In the genomic region with DNA sequence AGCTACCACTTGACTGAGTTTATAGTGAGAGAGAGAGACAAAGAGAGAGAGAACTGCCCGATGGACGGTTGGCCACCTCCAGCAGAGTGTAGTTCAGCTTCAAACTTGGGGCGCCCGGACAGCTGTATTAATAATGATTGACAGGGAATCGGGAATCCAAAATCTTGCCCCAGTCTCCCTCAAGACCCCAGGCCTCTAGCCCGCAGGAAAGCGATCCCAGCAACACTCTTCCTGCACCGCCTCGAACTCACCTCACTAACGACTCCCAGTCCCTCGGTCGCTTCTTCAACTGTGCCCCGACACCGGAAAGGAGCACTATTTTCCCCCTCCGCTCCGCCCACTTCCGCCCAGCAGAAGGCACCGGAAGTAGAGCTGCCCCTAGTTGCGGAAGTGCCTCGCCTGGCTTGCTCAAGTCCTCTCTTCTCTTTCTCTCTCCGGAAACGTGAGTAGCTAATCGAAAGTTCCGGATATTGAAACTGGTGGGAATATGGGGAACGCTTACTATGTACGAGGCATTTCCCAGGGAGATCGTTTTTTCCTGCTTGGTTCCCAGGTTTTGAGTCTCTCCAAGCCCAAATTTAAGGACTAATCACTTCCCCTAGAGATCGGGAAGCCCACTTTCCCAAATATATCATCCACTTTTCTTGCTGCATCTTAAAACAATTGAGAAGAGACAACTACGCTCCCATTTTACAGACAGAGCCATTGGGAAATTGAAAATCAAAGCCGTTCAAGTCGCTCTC, we compare ENCODE assay signal across 1 cellular context.
TF ChIP-seq lines count a peak whose summit lies in the region.

A gene with protein sequence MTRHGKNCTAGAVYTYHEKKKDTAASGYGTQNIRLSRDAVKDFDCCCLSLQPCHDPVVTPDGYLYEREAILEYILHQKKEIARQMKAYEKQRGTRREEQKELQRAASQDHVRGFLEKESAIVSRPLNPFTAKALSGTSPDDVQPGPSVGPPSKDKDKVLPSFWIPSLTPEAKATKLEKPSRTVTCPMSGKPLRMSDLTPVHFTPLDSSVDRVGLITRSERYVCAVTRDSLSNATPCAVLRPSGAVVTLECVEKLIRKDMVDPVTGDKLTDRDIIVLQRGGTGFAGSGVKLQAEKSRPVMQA (minus strand): TSS at position 293 of the 743 bp plus-strand sequence. CDS start 19,865 bp downstream, outside the sequence.

TF ChIP-seq in HEK293, 187 proteins besides CTCF, POLR2A, EP300 and RAD21 (continued from another document):
- TF ChIP-seq, protein P1, sequence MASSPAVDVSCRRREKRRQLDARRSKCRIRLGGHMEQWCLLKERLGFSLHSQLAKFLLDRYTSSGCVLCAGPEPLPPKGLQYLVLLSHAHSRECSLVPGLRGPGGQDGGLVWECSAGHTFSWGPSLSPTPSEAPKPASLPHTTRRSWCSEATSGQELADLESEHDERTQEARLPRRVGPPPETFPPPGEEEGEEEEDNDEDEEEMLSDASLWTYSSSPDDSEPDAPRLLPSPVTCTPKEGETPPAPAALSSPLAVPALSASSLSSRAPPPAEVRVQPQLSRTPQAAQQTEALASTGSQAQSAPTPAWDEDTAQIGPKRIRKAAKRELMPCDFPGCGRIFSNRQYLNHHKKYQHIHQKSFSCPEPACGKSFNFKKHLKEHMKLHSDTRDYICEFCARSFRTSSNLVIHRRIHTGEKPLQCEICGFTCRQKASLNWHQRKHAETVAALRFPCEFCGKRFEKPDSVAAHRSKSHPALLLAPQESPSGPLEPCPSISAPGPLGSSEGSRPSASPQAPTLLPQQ (tag by site-specific recombination; IDR thresholded peaks at IDR 0.05), result peak; percentile 85
- no peak for TF ChIP-seq ZNF302 (tag by site-specific recombination; IDR thresholded peaks at IDR 0.05; ENCODE audit: low read depth)
- no peak for TF ChIP-seq ZNF350 (tag by site-specific recombination; IDR thresholded peaks at IDR 0.05)
- TF ChIP-seq ZXDB (tag by site-specific recombination; IDR thresholded peaks at IDR 0.05), result peak; percentile 94
- TF ChIP-seq, protein P2, sequence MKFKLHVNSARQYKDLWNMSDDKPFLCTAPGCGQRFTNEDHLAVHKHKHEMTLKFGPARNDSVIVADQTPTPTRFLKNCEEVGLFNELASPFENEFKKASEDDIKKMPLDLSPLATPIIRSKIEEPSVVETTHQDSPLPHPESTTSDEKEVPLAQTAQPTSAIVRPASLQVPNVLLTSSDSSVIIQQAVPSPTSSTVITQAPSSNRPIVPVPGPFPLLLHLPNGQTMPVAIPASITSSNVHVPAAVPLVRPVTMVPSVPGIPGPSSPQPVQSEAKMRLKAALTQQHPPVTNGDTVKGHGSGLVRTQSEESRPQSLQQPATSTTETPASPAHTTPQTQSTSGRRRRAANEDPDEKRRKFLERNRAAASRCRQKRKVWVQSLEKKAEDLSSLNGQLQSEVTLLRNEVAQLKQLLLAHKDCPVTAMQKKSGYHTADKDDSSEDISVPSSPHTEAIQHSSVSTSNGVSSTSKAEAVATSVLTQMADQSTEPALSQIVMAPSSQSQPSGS (tag by site-specific recombination; IDR thresholded peaks at IDR 0.05; ENCODE audit: low read depth), result no peak
- TF ChIP-seq ZNF16 (tag by site-specific recombination; IDR thresholded peaks at IDR 0.05; ENCODE audit: low read depth), result no peak
- no peak for TF ChIP-seq ZNF747 (tag by site-specific recombination; IDR thresholded peaks at IDR 0.05)
- TF ChIP-seq, protein P3, sequence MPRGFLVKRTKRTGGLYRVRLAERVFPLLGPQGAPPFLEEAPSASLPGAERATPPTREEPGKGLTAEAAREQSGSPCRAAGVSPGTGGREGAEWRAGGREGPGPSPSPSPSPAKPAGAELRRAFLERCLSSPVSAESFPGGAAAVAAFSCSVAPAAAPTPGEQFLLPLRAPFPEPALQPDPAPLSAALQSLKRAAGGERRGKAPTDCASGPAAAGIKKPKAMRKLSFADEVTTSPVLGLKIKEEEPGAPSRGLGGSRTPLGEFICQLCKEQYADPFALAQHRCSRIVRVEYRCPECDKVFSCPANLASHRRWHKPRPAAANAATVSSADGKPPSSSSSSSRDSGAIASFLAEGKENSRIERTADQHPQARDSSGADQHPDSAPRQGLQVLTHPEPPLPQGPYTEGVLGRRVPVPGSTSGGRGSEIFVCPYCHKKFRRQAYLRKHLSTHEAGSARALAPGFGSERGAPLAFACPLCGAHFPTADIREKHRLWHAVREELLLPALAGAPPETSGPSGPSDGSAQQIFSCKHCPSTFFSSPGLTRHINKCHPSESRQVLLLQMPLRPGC (tag by site-specific recombination; IDR thresholded peaks at IDR 0.05), result peak; percentile 73
- TF ChIP-seq ZNF658 (tag by site-specific recombination; IDR thresholded peaks at IDR 0.05), result no peak
- no peak for TF ChIP-seq ZNF677 (tag by site-specific recombination; IDR thresholded peaks at IDR 0.05)
- peak; percentile 49; the same call in 1 of the 2 replicates for TF ChIP-seq IKZF3 (tag by site-specific recombination; IDR thresholded peaks at IDR 0.05)
- no peak for TF ChIP-seq ZNF555 (tag by site-specific recombination; conservative IDR thresholded peaks at IDR 0.05)
- peak; percentile 99 for TF ChIP-seq ZNF660 (tag by site-specific recombination; IDR thresholded peaks at IDR 0.05)
- peak; percentile 87 for TF ChIP-seq ZNF76 (tag by site-specific recombination; IDR thresholded peaks at IDR 0.05; ENCODE audit: borderline replicate concordance, low read depth)
- no peak for TF ChIP-seq ZNF473 (tag by site-specific recombination; IDR thresholded peaks at IDR 0.05)
- TF ChIP-seq ZNF792 (tag by site-specific recombination; IDR thresholded peaks at IDR 0.05), result no peak
- TF ChIP-seq SP3 (tag by site-specific recombination; IDR thresholded peaks at IDR 0.05), result peak; percentile 97
- TF ChIP-seq, protein P4, sequence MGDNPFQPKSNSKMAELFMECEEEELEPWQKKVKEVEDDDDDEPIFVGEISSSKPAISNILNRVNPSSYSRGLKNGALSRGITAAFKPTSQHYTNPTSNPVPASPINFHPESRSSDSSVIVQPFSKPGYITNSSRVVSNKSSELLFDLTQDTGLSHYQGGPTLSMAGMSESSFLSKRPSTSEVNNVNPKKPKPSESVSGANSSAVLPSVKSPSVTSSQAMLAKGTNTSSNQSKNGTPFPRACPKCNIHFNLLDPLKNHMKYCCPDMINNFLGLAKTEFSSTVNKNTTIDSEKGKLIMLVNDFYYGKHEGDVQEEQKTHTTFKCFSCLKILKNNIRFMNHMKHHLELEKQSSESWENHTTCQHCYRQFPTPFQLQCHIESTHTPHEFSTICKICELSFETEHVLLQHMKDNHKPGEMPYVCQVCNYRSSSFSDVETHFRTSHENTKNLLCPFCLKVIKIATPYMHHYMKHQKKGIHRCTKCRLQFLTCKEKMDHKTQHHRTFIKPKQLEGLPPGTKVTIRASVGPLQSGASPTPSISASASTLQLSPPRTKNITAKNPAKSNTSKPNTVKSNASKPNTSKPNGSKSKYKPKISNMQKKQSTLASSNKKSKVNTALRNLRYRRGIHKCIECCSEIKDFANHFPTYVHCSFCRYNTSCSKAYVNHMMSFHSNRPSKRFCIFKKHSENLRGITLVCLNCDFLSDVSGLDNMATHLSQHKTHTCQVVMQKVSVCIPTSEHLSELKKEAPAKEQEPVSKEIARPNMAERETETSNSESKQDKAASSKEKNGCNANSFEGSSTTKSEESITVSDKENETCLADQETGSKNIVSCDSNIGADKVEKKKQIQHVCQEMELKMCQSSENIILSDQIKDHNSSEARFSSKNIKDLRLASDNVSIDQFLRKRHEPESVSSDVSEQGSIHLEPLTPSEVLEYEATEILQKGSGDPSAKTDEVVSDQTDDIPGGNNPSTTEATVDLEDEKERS (tag by site-specific recombination; IDR thresholded peaks at IDR 0.05), result peak; percentile 54; the same call in 1 of the 2 replicates
- TF ChIP-seq ZNF121 (tag by site-specific recombination; IDR thresholded peaks at IDR 0.05), result no peak
- TF ChIP-seq ZNF391 (tag by site-specific recombination; IDR thresholded peaks at IDR 0.05; ENCODE audit: borderline replicate concordance, low read depth), result peak; percentile 97
- peak; percentile 29; the same call in 1 of the 2 replicates for TF ChIP-seq ZNF366 (tag by site-specific recombination; conservative IDR thresholded peaks at IDR 0.05)
- TF ChIP-seq ZNF623 (tag by site-specific recombination; IDR thresholded peaks at IDR 0.05), result peak; percentile 20; the same call in 1 of the 2 replicates
TF ChIP-seq in HEK293: peak in this region for 72.
